ENCODE assay signal across 9 cellular contexts in genomic region chr1:155979525-155980343, GRCh38. TPM values are rescaled to one million over a fixed set of nuclear protein-coding genes. Genes with fewer than 3 reads are reported as not detected.
A peak's percentile ranks its signal among the peaks of the same experiment; 100 is the strongest.
DNase-seq lines count a peak whose midpoint lies in the region; ATAC-seq and TF ChIP-seq lines count a peak whose summit lies in the region.
"Had no signal": no experiment of that assay in that cellular context is flagged by ENCODE, and none has a peak within 500 bp of the region (broad histone marks: within the 10 kb centered on the region; RNA-seq: fewer than 3 reads in every experiment).

No MANE protein-coding gene starts in this region.

- peak overlapping the region; percentile 77 for H3K4me3 ChIP-seq in left ventricle myocardium inferior

- POLR2A ChIA-PET in activated CD8-positive, alpha-beta T cell treated with anti-CD3 and anti-CD28 coated beads for 36 hours (lab: Charles Lee), result interaction anchor here (5.5 to 7.5 kb wide), 4 partner anchors 11 to 45 kb away, joined by 30 to 128 read pairs (median 52); partner anchors contain the start of genes KHDC4 and RXFP4

- intact Hi-C loops in activated naive CD4-positive, alpha-beta T cell treated with anti-CD3 and anti-CD28 coated beads for 36 hours (cut with micrococcal nuclease), result loop anchor here (2.0 to 10.0 kb wide), 4 partner anchors 233 to 705 kb away; partner anchors contain the start of genes CLK2, HCN3 and PMF1
- intact Hi-C loops in activated CD8-positive, alpha-beta T cell treated with anti-CD3 and anti-CD28 coated beads for 36 hours (cut with micrococcal nuclease), result no loop called here
- intact Hi-C loops in left ventricle myocardium inferior (cut with micrococcal nuclease), result no loop called here

- no peaks in the 10 kb centered on the region for H3K9me3 ChIP-seq in left ventricle myocardium inferior (replicated peaks)

- no peaks in the 10 kb centered on the region for H3K36me3 ChIP-seq in left ventricle myocardium inferior

- peaks cover 31% of the 10 kb centered on the region for H3K36me3 Mint-ChIP-seq in activated naive CD4-positive, alpha-beta T cell treated with anti-CD3 and anti-CD28 coated beads for 36 hours (ENCODE audit: low read depth)
- peaks cover 48% of the 10 kb centered on the region for H3K36me3 Mint-ChIP-seq in activated CD8-positive, alpha-beta T cell treated with anti-CD3 and anti-CD28 coated beads for 36 hours (ENCODE audit: low read depth)
- peaks cover 32% of the 10 kb centered on the region for H3K36me3 Mint-ChIP-seq in stimulated activated effector memory CD8-positive, alpha-beta T cell treated with anti-CD3 and anti-CD28 coated beads, Interleukin-12 subunit alpha, Interleukin-12 subunit beta, amount 100 ng/mL, for 72 hours

- peaks cover 99% of the 10 kb centered on the region for H3K4me1 ChIP-seq in left ventricle myocardium inferior

- no peak for ATAC-seq in activated CD8-positive, alpha-beta T cell treated with anti-CD3 and anti-CD28 coated beads for 36 hours
- ATAC-seq in stimulated activated effector memory CD8-positive, alpha-beta T cell treated with anti-CD3 and anti-CD28 coated beads, Interleukin-12 subunit alpha, Interleukin-12 subunit beta, amount 100 ng/mL, for 72 hours, result no peak
- no peak for ATAC-seq in GM21515 (IDR thresholded peaks at IDR 0.05; ENCODE audit: unreplicated experiment)
- ATAC-seq in HG03520 (IDR thresholded peaks at IDR 0.05; ENCODE audit: unreplicated experiment), result no peak

- no peaks in the 10 kb centered on the region for H3K27me3 Mint-ChIP-seq in activated naive CD4-positive, alpha-beta T cell treated with anti-CD3 and anti-CD28 coated beads for 36 hours (ENCODE audit: low read depth)
- no peaks in the 10 kb centered on the region for H3K27me3 Mint-ChIP-seq in activated CD8-positive, alpha-beta T cell treated with anti-CD3 and anti-CD28 coated beads for 36 hours

- TF ChIP-seq CTCF in activated CD8-positive, alpha-beta T cell treated with anti-CD3 and anti-CD28 coated beads for 36 hours (IDR thresholded peaks at IDR 0.05), result no peak
- TF ChIP-seq CTCF in left ventricle myocardium inferior (IDR thresholded peaks at IDR 0.05; ENCODE audit: borderline replicate concordance), result no peak

- DNase-seq in activated naive CD4-positive, alpha-beta T cell treated with anti-CD3 and anti-CD28 coated beads for 36 hours, result peak; percentile 28
- no peak for DNase-seq in activated naive CD4-positive, alpha-beta T cell treated with anti-CD3 and anti-CD28 coated beads, Interleukin-2, amount 50 U/mL, for 16 hours
- peak; percentile 25 for DNase-seq in activated CD8-positive, alpha-beta T cell treated with anti-CD3 and anti-CD28 coated beads for 36 hours
- DNase-seq in left ventricle myocardium inferior (peak; percentile 60), dermis blood vessel endothelial cell (no peak)
- DNase-seq in stimulated activated effector memory CD8-positive, alpha-beta T cell treated with anti-CD3 and anti-CD28 coated beads, Interleukin-12 subunit alpha, Interleukin-12 subunit beta, amount 100 ng/mL, for 72 hours (ENCODE audit: low spot score in 2 of 2), result no peak

- CTCF ChIA-PET in activated naive CD4-positive, alpha-beta T cell treated with anti-CD3 and anti-CD28 coated beads for 36 hours (lab: Charles Lee), result interaction anchor here (1.2 to 10.0 kb wide), 4 partner anchors 9 to 41 kb away, joined by 5 to 135 read pairs (median 10); partner anchors contain the start of gene RXFP4
- CTCF ChIA-PET in activated CD8-positive, alpha-beta T cell treated with anti-CD3 and anti-CD28 coated beads for 36 hours (lab: Charles Lee), result interaction anchor here (0.9 to 11.1 kb wide), 9 partner anchors 9 to 87 kb away, joined by 3 to 121 read pairs (median 10); partner anchors contain the start of genes KHDC4 and RXFP4

- peaks cover 60% of the 10 kb centered on the region for H3K4me1 Mint-ChIP-seq in activated naive CD4-positive, alpha-beta T cell treated with anti-CD3 and anti-CD28 coated beads for 36 hours (ENCODE audit: low read depth)
- peaks cover 56% of the 10 kb centered on the region for H3K4me1 Mint-ChIP-seq in activated CD8-positive, alpha-beta T cell treated with anti-CD3 and anti-CD28 coated beads for 36 hours (ENCODE audit: low read depth)
- H3K4me1 Mint-ChIP-seq in stimulated activated effector memory CD8-positive, alpha-beta T cell treated with anti-CD3 and anti-CD28 coated beads, Interleukin-12 subunit alpha, Interleukin-12 subunit beta, amount 100 ng/mL, for 72 hours, result peaks cover 60% of the 10 kb centered on the region

- no peaks in the 10 kb centered on the region for H3K27me3 ChIP-seq in left ventricle myocardium inferior (ENCODE audit: low read depth)

- H3K4me3 Mint-ChIP-seq in activated naive CD4-positive, alpha-beta T cell treated with anti-CD3 and anti-CD28 coated beads for 36 hours, result peak overlapping the region; percentile 98
- peak overlapping the region; percentile 98 for H3K4me3 Mint-ChIP-seq in activated CD8-positive, alpha-beta T cell treated with anti-CD3 and anti-CD28 coated beads for 36 hours
- peak overlapping the region; percentile 90 for H3K4me3 Mint-ChIP-seq in stimulated activated effector memory CD8-positive, alpha-beta T cell treated with anti-CD3 and anti-CD28 coated beads, Interleukin-12 subunit alpha, Interleukin-12 subunit beta, amount 100 ng/mL, for 72 hours

- H3K9me3 Mint-ChIP-seq in activated naive CD4-positive, alpha-beta T cell treated with anti-CD3 and anti-CD28 coated beads for 36 hours, result no peaks in the 10 kb centered on the region
- no peaks in the 10 kb centered on the region for H3K9me3 Mint-ChIP-seq in activated CD8-positive, alpha-beta T cell treated with anti-CD3 and anti-CD28 coated beads for 36 hours
- H3K9me3 Mint-ChIP-seq in stimulated activated effector memory CD8-positive, alpha-beta T cell treated with anti-CD3 and anti-CD28 coated beads, Interleukin-12 subunit alpha, Interleukin-12 subunit beta, amount 100 ng/mL, for 72 hours, result no peaks in the 10 kb centered on the region

- peak overlapping the region; percentile 99 for H3K27ac Mint-ChIP-seq in activated naive CD4-positive, alpha-beta T cell treated with anti-CD3 and anti-CD28 coated beads for 36 hours
- peak overlapping the region; percentile 94 for H3K27ac Mint-ChIP-seq in activated CD8-positive, alpha-beta T cell treated with anti-CD3 and anti-CD28 coated beads for 36 hours
- peak overlapping the region; percentile 91 for H3K27ac Mint-ChIP-seq in stimulated activated effector memory CD8-positive, alpha-beta T cell treated with anti-CD3 and anti-CD28 coated beads, Interleukin-12 subunit alpha, Interleukin-12 subunit beta, amount 100 ng/mL, for 72 hours

- peak overlapping the region; percentile 99 for H3K27ac ChIP-seq in left ventricle myocardium inferior (replicated peaks)

RNA-seq across cellular contexts. Expression of gene ARHGEF2, which starts 1.4 kb away (rescaled TPM):
- total RNA-seq in activated naive CD4-positive, alpha-beta T cell treated with anti-CD3 and anti-CD28 coated beads for 36 hours, result 100 to 1,000 TPM; 154 to 159 TPM
- 100 to 1,000 TPM; 147 to 150 TPM for total RNA-seq in activated CD8-positive, alpha-beta T cell treated with anti-CD3 and anti-CD28 coated beads for 36 hours
- total RNA-seq in left ventricle myocardium inferior (69.3 TPM), dermis blood vessel endothelial cell (101 and 147 TPM in 2 replicates)

RNA-seq across cellular contexts. Expression of gene RXFP4, which starts 38.3 kb away (rescaled TPM):
- under 1 TPM in 1 of 2 experiments, not detected in 1; 0.29 TPM for total RNA-seq in activated naive CD4-positive, alpha-beta T cell treated with anti-CD3 and anti-CD28 coated beads for 36 hours
- not detected for total RNA-seq in activated CD8-positive, alpha-beta T cell treated with anti-CD3 and anti-CD28 coated beads for 36 hours
- not detected for total RNA-seq in left ventricle myocardium inferior
- total RNA-seq in dermis blood vessel endothelial cell, result 0.19 TPM in 1 of 2 replicates, not detected in the other
- total RNA-seq: frontal cortex had no signal

RNA-seq across cellular contexts. Expression of gene SSR2, which starts 41.0 kb away (rescaled TPM):
- 100 to 1,000 TPM; 141 to 142 TPM for total RNA-seq in activated naive CD4-positive, alpha-beta T cell treated with anti-CD3 and anti-CD28 coated beads for 36 hours
- total RNA-seq in activated CD8-positive, alpha-beta T cell treated with anti-CD3 and anti-CD28 coated beads for 36 hours, result 100 to 1,000 TPM; 148 to 150 TPM
- total RNA-seq in left ventricle myocardium inferior (77.6 TPM), dermis blood vessel endothelial cell (516 and 723 TPM in 2 replicates)

RNA-seq across cellular contexts. Expression of gene KHDC4, which starts 45.5 kb away (rescaled TPM):
- total RNA-seq in activated naive CD4-positive, alpha-beta T cell treated with anti-CD3 and anti-CD28 coated beads for 36 hours, result 10 to 100 TPM; 82.3 to 87.2 TPM
- total RNA-seq in activated CD8-positive, alpha-beta T cell treated with anti-CD3 and anti-CD28 coated beads for 36 hours, result 10 to 100 TPM; 68.1 to 71.3 TPM
- total RNA-seq in left ventricle myocardium inferior, result 21.2 TPM
- total RNA-seq in dermis blood vessel endothelial cell, result 25.7 and 32.8 TPM in 2 replicates

Comparison
In these comparisons a context has a peak if more than half of its experiments do, and no peak if none do; other contexts are left out.
1. DNase-seq: peak in activated naive CD4-positive, alpha-beta T cell treated with anti-CD3 and anti-CD28 coated beads for 36 hours (single experiment), activated CD8-positive, alpha-beta T cell treated with anti-CD3 and anti-CD28 coated beads for 36 hours (single experiment) and left ventricle myocardium inferior (single experiment); none in activated naive CD4-positive, alpha-beta T cell treated with anti-CD3 and anti-CD28 coated beads, Interleukin-2, amount 50 U/mL, for 16 hours (single experiment), stimulated activated effector memory CD8-positive, alpha-beta T cell treated with anti-CD3 and anti-CD28 coated beads, Interleukin-12 subunit alpha, Interleukin-12 subunit beta, amount 100 ng/mL, for 72 hours (0 of 2) and dermis blood vessel endothelial cell (single experiment).
2. Peak in every context shown above with its lines, with median percentiles within 50 percentile points of each other: H3K27ac Mint-ChIP-seq and H3K4me3 Mint-ChIP-seq.